ENCODE assay signal across 1 cellular context in genomic region chr13:25380741-25381324, GRCh38.
TF ChIP-seq lines count a peak whose summit lies in the region.

No MANE protein-coding gene starts in this region.

TF ChIP-seq in K562, 482 proteins besides CTCF, POLR2A, EP300 and RAD21 (continued from another document and continues in another):
- no peak for TF ChIP-seq ZNF395 (CRISPR knock-in tag; IDR thresholded peaks at IDR 0.05)
- TF ChIP-seq SUPT5H (IDR thresholded peaks at IDR 0.05) = no peak
- no peak for TF ChIP-seq NUFIP1 (IDR thresholded peaks at IDR 0.05; ENCODE audit: partially characterized antibody)
- no peak for TF ChIP-seq ELF1 (tag; IDR thresholded peaks at IDR 0.05)
- 0 out of 2 replicates have a peak, but pooled peaks have one; percentile 7 for TF ChIP-seq NCOR1 (IDR thresholded peaks at IDR 0.05)
- TF ChIP-seq SMAD1 (IDR thresholded peaks at IDR 0.05; ENCODE audit: low read depth, low read length, partially characterized antibody) = no peak
- TF ChIP-seq PHTF2 (CRISPR knock-in tag; IDR thresholded peaks at IDR 0.05) = no peak
- no peak for TF ChIP-seq TEAD2 (tag; IDR thresholded peaks at IDR 0.05)
- no peak for TF ChIP-seq MBD2 (IDR thresholded peaks at IDR 0.05; ENCODE audit: borderline replicate concordance, low read depth)
- no peak for TF ChIP-seq ZNF695 (CRISPR knock-in tag; IDR thresholded peaks at IDR 0.05)
- TF ChIP-seq MECOM (CRISPR knock-in tag; IDR thresholded peaks at IDR 0.05) = 0 out of 2 replicates have a peak, but pooled peaks have one; percentile 29
- TF ChIP-seq IFI16 (CRISPR knock-in tag; IDR thresholded peaks at IDR 0.05) = no peak
- no peak for TF ChIP-seq PHF8 (IDR thresholded peaks at IDR 0.05; ENCODE audit: borderline replicate concordance, low read length)
- TF ChIP-seq RFX1 (IDR thresholded peaks at IDR 0.05) = no peak
- no peak for TF ChIP-seq BCL6 (CRISPR knock-in tag; IDR thresholded peaks at IDR 0.05)
- peak; percentile 76 for TF ChIP-seq MEIS2 (IDR thresholded peaks at IDR 0.05; ENCODE audit: partially characterized antibody)
- 0 out of 2 replicates have a peak, but pooled peaks have one; percentile 14 for TF ChIP-seq ATF7 (IDR thresholded peaks at IDR 0.05)
- no peak for TF ChIP-seq POLR2G (IDR thresholded peaks at IDR 0.05; ENCODE audit: low read depth, low read length)
- no peak for TF ChIP-seq NR2F6 (CRISPR knock-in tag; IDR thresholded peaks at IDR 0.05)
- no peak for TF ChIP-seq PYGO2 (tag; IDR thresholded peaks at IDR 0.05)
- no peak for TF ChIP-seq SMAD3 (CRISPR knock-in tag; conservative IDR thresholded peaks at IDR 0.05)
- no peak for TF ChIP-seq SMC3 (conservative IDR thresholded peaks at IDR 0.05; ENCODE audit: insufficient read depth, low read depth, low read length)
- no peak for TF ChIP-seq PRMT5 (CRISPR knock-in tag; IDR thresholded peaks at IDR 0.05)
- 0 out of 2 replicates have a peak, but pooled peaks have one; percentile 15 for TF ChIP-seq NFE2 (IDR thresholded peaks at IDR 0.05; ENCODE audit: low read depth)
- TF ChIP-seq RBM14 (IDR thresholded peaks at IDR 0.05; ENCODE audit: borderline replicate concordance, insufficient read depth, low read depth, low read length) = no peak
- TF ChIP-seq SMARCE1 (IDR thresholded peaks at IDR 0.05) = no peak
- TF ChIP-seq ZFP91 (CRISPR knock-in tag; IDR thresholded peaks at IDR 0.05) = no peak
- TF ChIP-seq CBFA2T2 (conservative IDR thresholded peaks at IDR 0.05) = no peak
- TF ChIP-seq TCF3 (CRISPR knock-in tag; IDR thresholded peaks at IDR 0.05) = no peak
- no peak for TF ChIP-seq NR4A1 (CRISPR knock-in tag; IDR thresholded peaks at IDR 0.05)
- TF ChIP-seq NR4A1 (tag; IDR thresholded peaks at IDR 0.05) = no peak
- TF ChIP-seq ZNF324 (CRISPR knock-in tag; IDR thresholded peaks at IDR 0.05) = no peak
- TF ChIP-seq ATF6 (CRISPR knock-in tag; IDR thresholded peaks at IDR 0.05) = no peak
- TF ChIP-seq SMAD2 (IDR thresholded peaks at IDR 0.05; ENCODE audit: low read depth, low read length) = no peak
- no peak for TF ChIP-seq MTF1 (CRISPR knock-in tag; IDR thresholded peaks at IDR 0.05; ENCODE audit: borderline replicate concordance)
- TF ChIP-seq ARID3B (CRISPR knock-in tag; IDR thresholded peaks at IDR 0.05; ENCODE audit: borderline replicate concordance) = no peak
- no peak for TF ChIP-seq BDP1 (IDR thresholded peaks at IDR 0.05; ENCODE audit: insufficient read depth, insufficient read length)
- no peak for TF ChIP-seq ATF2 (CRISPR knock-in tag; IDR thresholded peaks at IDR 0.05)
- no peak for TF ChIP-seq ZNF12 (CRISPR knock-in tag; IDR thresholded peaks at IDR 0.05)
- no peak for TF ChIP-seq NCOA2 (IDR thresholded peaks at IDR 0.05; ENCODE audit: partially characterized antibody in 2 of 2)
- no peak for TF ChIP-seq ARID3A (IDR thresholded peaks at IDR 0.05; ENCODE audit: borderline replicate concordance, low read depth, low read length)
- no peak for TF ChIP-seq ZNF165 (CRISPR knock-in tag; IDR thresholded peaks at IDR 0.05; ENCODE audit: borderline replicate concordance)
- no peak for TF ChIP-seq ZFPM2 (CRISPR knock-in tag; IDR thresholded peaks at IDR 0.05)
- no peak for TF ChIP-seq ZNF764 (CRISPR knock-in tag; IDR thresholded peaks at IDR 0.05; ENCODE audit: low read depth)
- no peak for TF ChIP-seq CTCFL (IDR thresholded peaks at IDR 0.05; ENCODE audit: borderline replicate concordance, insufficient read depth, low read depth, low read length, poor library complexity, severe bottlenecking)
- no peak for TF ChIP-seq SMARCA5 (IDR thresholded peaks at IDR 0.05)
- TF ChIP-seq GTF2A2 (tag; IDR thresholded peaks at IDR 0.05) = no peak
- TF ChIP-seq CREB3 (tag; conservative IDR thresholded peaks at IDR 0.05; ENCODE audit: low read depth) = no peak
- no peak for TF ChIP-seq BRCA1 (IDR thresholded peaks at IDR 0.05)
- no peak for TF ChIP-seq BRCA1 (CRISPR knock-in tag; IDR thresholded peaks at IDR 0.05)
- TF ChIP-seq BCOR (IDR thresholded peaks at IDR 0.05) = no peak
- TF ChIP-seq MAFK (IDR thresholded peaks at IDR 0.05; ENCODE audit: low read length) = no peak
- no peak for TF ChIP-seq ARID2 (IDR thresholded peaks at IDR 0.05)
- no peak for TF ChIP-seq SRSF9 (IDR thresholded peaks at IDR 0.05; ENCODE audit: borderline replicate concordance, low read depth, low read length)
- TF ChIP-seq ZNF561 (CRISPR knock-in tag; conservative IDR thresholded peaks at IDR 0.05) = no peak
- TF ChIP-seq HMBOX1 (IDR thresholded peaks at IDR 0.05) = no peak
- TF ChIP-seq DPF2 (IDR thresholded peaks at IDR 0.05) = peak; percentile 50; the same call in 1 of the 2 replicates
- no peak for TF ChIP-seq RUNX1 (IDR thresholded peaks at IDR 0.05; ENCODE audit: low read depth)
- TF ChIP-seq THRAP3 (IDR thresholded peaks at IDR 0.05; ENCODE audit: borderline replicate concordance) = no peak
- no peak for TF ChIP-seq HMGN3 (IDR thresholded peaks at IDR 0.05; ENCODE audit: borderline replicate concordance, extremely low read depth, insufficient read length, low read depth, low read length)
- no peak for TF ChIP-seq LARP7 (IDR thresholded peaks at IDR 0.05)
- TF ChIP-seq MYBL2 (IDR thresholded peaks at IDR 0.05; ENCODE audit: low read depth) = no peak
- no peak for TF ChIP-seq MYBL2 (CRISPR knock-in tag; IDR thresholded peaks at IDR 0.05; ENCODE audit: borderline replicate concordance)
- TF ChIP-seq KDM1A (IDR thresholded peaks at IDR 0.05) = no peak
- TF ChIP-seq DNMT1 (IDR thresholded peaks at IDR 0.05) = no peak
- no peak for TF ChIP-seq PKNOX1 (IDR thresholded peaks at IDR 0.05)
- no peak for TF ChIP-seq TEAD1 (CRISPR knock-in tag; IDR thresholded peaks at IDR 0.05)
- TF ChIP-seq PTTG1 (tag; IDR thresholded peaks at IDR 0.05; ENCODE audit: low read depth) = no peak
- TF ChIP-seq TFAM (CRISPR knock-in tag; conservative IDR thresholded peaks at IDR 0.05) = no peak
